ENCODE assay signal across 8 cellular contexts in the genomic region with DNA sequence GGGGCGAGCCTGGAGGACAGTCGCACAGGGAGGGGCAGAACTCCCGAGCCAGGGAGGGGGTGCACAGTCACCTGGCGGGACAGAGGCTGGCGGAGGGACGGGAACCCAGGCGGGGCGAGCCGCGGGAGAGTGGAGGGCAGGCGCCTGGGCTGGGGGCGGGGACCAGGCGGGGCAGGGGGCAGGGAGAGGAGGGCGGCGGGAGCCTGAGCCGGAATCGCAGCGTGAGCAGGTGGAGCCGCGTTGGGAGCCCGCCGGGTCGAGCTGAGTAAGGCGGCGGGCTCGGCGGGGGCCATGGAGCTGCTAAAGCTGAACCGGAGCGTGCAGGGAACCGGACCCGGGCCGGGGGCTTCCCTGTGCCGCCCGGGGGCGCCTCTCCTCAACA. TPM values are rescaled to one million over a fixed set of nuclear protein-coding genes. Genes with fewer than 3 reads are reported as not detected.
A peak's percentile ranks its signal among the peaks of the same experiment; 100 is the strongest.
DNase-seq lines count a peak whose midpoint lies in the region; ATAC-seq, FAIRE-seq and TF ChIP-seq lines count a peak whose summit lies in the region.

CCKBR (plus strand) TSS at position 201 of the 382 bp plus-strand sequence; CDS start at position 292, 91 bp downstream.

- no peaks in the 10 kb centered on the region for H3K36me3 Mint-ChIP-seq in activated B cell treated with CpG ODN at 0.5 μM for 24 hours (ENCODE audit: low read depth)

- intact Hi-C loops in activated B cell treated with CpG ODN at 0.5 μM for 24 hours (cut with micrococcal nuclease): no loop called here
- intact Hi-C loops in esophagus muscularis mucosa (cut with DNase I): no loop called here

- H3K4me3 Mint-ChIP-seq in activated B cell treated with CpG ODN at 0.5 μM for 24 hours: peak within 1 kb of the TSS; percentile 73

- H3K27me3 ChIP-seq in HL-60 (ENCODE audit: insufficient read depth, poor library complexity, severe bottlenecking) (peaks cover 53% of the 10 kb centered on the region), esophagus muscularis mucosa (peaks cover 0 to 47% (median 25%) of the 10 kb centered on the region in 4 donors)

- no peak for TF ChIP-seq EP300 in esophagus muscularis mucosa (IDR thresholded peaks at IDR 0.05)

- no peak for TF ChIP-seq POLR2A in esophagus muscularis mucosa (IDR thresholded peaks at IDR 0.05; ENCODE audit: low read depth)

- H3K4me3 ChIP-seq in HL-60 (replicated peaks; ENCODE audit: insufficient read depth, low read length) (peak within 1 kb of the TSS; percentile 9), esophagus muscularis mucosa (peak within 1 kb of the TSS; percentile 50 to 60 (median 53))

- no peak for FAIRE-seq in HTR-8/SVneo (lab: Jason Lieb, UNC)

- H3K4me1 Mint-ChIP-seq in activated B cell treated with CpG ODN at 0.5 μM for 24 hours: peaks cover 11% of the 10 kb centered on the region

- H3K27ac ChIP-seq in HL-60 (replicated peaks) (no peak within 1 kb of the TSS), esophagus muscularis mucosa (replicated peaks in 1 of 4) (no peak within 1 kb of the TSS)

- ATAC-seq in activated B cell treated with CpG ODN at 0.5 μM for 24 hours (ENCODE audit: low read depth) (peak; percentile 45), omental fat pad (ENCODE audit: low FRiP score) (peak; percentile 59), GM21367 (IDR thresholded peaks at IDR 0.05; ENCODE audit: unreplicated experiment) (no peak)

- H3K36me3 ChIP-seq in esophagus muscularis mucosa: no peaks in the 10 kb centered on the region

- peaks cover 15 to 20% (median 18%) of the 10 kb centered on the region in 4 donors for H3K4me1 ChIP-seq in esophagus muscularis mucosa

- DNase-seq in HL-60 (ENCODE audit: low read depth in 1 of 2, low spot score in 1 of 2) (no peak), activated B cell treated with CpG ODN at 0.5 μM for 24 hours (no peak), esophagus muscularis mucosa (ENCODE audit: extremely low spot score) (no peak), omental fat pad (ENCODE audit: low spot score) (no peak), NAMALWA (ENCODE audit: low spot score) (no peak), HTR-8/SVneo (ENCODE audit: insufficient read length, low spot score) (no peak), glomerular visceral epithelial cell (ENCODE audit: extremely low spot score) (no peak)

- WGBS in esophagus muscularis mucosa: 0% methylated on average over 11 of the region's 35 CpGs

- POLR2A ChIA-PET in activated B cell treated with CpG ODN at 0.5 μM for 24 hours (lab: Charles Lee): no interaction called here

- CTCF ChIA-PET in activated B cell treated with CpG ODN at 0.5 μM for 24 hours (lab: Charles Lee): interaction anchor here (1.1 kb wide), 1 partner anchor 8 kb away, joined by 3 read pairs; no protein-coding TSS in a partner anchor

- H3K9me3 Mint-ChIP-seq in activated B cell treated with CpG ODN at 0.5 μM for 24 hours: no peaks in the 10 kb centered on the region

- no peak for TF ChIP-seq CTCF in HL-60 (IDR thresholded peaks at IDR 0.05; ENCODE audit: insufficient read depth, low read length)
- TF ChIP-seq CTCF in activated B cell treated with CpG ODN at 0.5 μM for 24 hours (IDR thresholded peaks at IDR 0.05): no peak
- no peak for TF ChIP-seq CTCF in esophagus muscularis mucosa (IDR thresholded peaks at IDR 0.05)
- no peak for TF ChIP-seq CTCF in omental fat pad (IDR thresholded peaks at IDR 0.05)

- H3K27me3 Mint-ChIP-seq in activated B cell treated with CpG ODN at 0.5 μM for 24 hours: peaks cover 24% of the 10 kb centered on the region

- no peak within 1 kb of the TSS for H3K27ac Mint-ChIP-seq in activated B cell treated with CpG ODN at 0.5 μM for 24 hours

- H3K9me3 ChIP-seq in esophagus muscularis mucosa: no peaks in the 10 kb centered on the region

RNA-seq across cellular contexts. Expression of gene CCKBR, which starts in this region (rescaled TPM):
- not detected in 2 replicates for total RNA-seq in activated B cell treated with CpG ODN at 0.5 μM for 24 hours
- total RNA-seq in esophagus muscularis mucosa: not detected
- total RNA-seq in omental fat pad: not detected

Comparison
In these comparisons a context has a peak if more than half of its experiments do, and no peak if none do; other contexts are left out.
1. Peak in ATAC-seq in activated B cell treated with CpG ODN at 0.5 μM for 24 hours; RNA of the gene not detected or under 1 TPM.
2. Peak in ATAC-seq in omental fat pad; RNA of the gene not detected or under 1 TPM.